In genomic region chr20:53608456-53609413, GRCh38 we compare ENCODE assay signal across 9 cellular contexts. TPM values are rescaled to one million over a fixed set of nuclear protein-coding genes. Genes with fewer than 3 reads are reported as not detected.
DNase-seq lines count a peak whose midpoint lies in the region; ATAC-seq, FAIRE-seq and TF ChIP-seq lines count a peak whose summit lies in the region.
"Had no signal": no experiment of that assay in that cellular context is flagged by ENCODE, and none has a peak within 500 bp of the region (broad histone marks: within the 10 kb centered on the region; RNA-seq: fewer than 3 reads in every experiment).

No MANE protein-coding gene starts in this region.

- peaks cover 10% of the 10 kb centered on the region for H3K4me1 Mint-ChIP-seq in memory B cell

- peak overlapping the region; percentile 84 for H3K27ac Mint-ChIP-seq in memory B cell

- peak; percentile 23 for FAIRE-seq in A204.1 (lab: Jason Lieb, UNC)
- no peak for FAIRE-seq in H54 (lab: Jason Lieb, UNC)
- FAIRE-seq: islet of Langerhans had no signal

- H3K9me3 Mint-ChIP-seq in memory B cell = no peaks in the 10 kb centered on the region

- H3K4me3 Mint-ChIP-seq in memory B cell = peak overlapping the region; percentile 76

- DNase-seq in LHCN-M2 (ENCODE audit: low read depth) = peak; percentile 34
- peak; percentile 50 for DNase-seq in astrocyte of the hippocampus (ENCODE audit: low read depth, low spot score)
- DNase-seq in memory B cell (ENCODE audit: low spot score in 2 of 2) = no peak
- no peak for DNase-seq in NCI-H1092 treated with DMSO at 0.1 percent for 48 hours (lab: John Stamatoyannopoulos, UW)
- no peak for DNase-seq in NCI-H2081 treated with DMSO at 0.1 percent for 48 hours (lab: John Stamatoyannopoulos, UW)
- no peak for DNase-seq in H54 (ENCODE audit: insufficient read length, low spot score)

- no peaks in the 10 kb centered on the region for H3K27me3 Mint-ChIP-seq in memory B cell

- ATAC-seq in memory B cell (ENCODE audit: low read depth) = no peak
- ATAC-seq in GM21825 (IDR thresholded peaks at IDR 0.05; ENCODE audit: unreplicated experiment) = no peak

- TF ChIP-seq POLR2A in H54 (IDR thresholded peaks at IDR 0.05; ENCODE audit: low read depth, low read length) = no peak

- no peaks in the 10 kb centered on the region for H3K36me3 Mint-ChIP-seq in memory B cell

RNA-seq across cellular contexts. Expression of gene ZNF217, which starts 15.1 kb away (rescaled TPM):
- total RNA-seq in LHCN-M2 (2014; rRNA removed) = 14.2 and 21.0 TPM in 2 replicates
- 10.8 TPM for polyA plus RNA-seq in LHCN-M2 (2012)

Comparison
In these comparisons a context has a peak if more than half of its experiments do, and no peak if none do; other contexts are left out.
1. DNase-seq: peak in LHCN-M2 (single experiment) and astrocyte of the hippocampus (single experiment); none in memory B cell (0 of 2), NCI-H1092 treated with DMSO at 0.1 percent for 48 hours (single experiment), NCI-H2081 treated with DMSO at 0.1 percent for 48 hours (single experiment) and H54 (single experiment).